Comparison of ENCODE assay signal across 14 cellular contexts in genomic region chr4:38869511-38869910, GRCh38. TPM values are rescaled to one million over a fixed set of nuclear protein-coding genes. Genes with fewer than 3 reads are reported as not detected.
DNase-seq lines count a peak whose midpoint lies in the region; ATAC-seq and TF ChIP-seq lines count a peak whose summit lies in the region.
"Had no signal": no experiment of that assay in that cellular context is flagged by ENCODE, and none has a peak within 500 bp of the region (broad histone marks: within the 10 kb centered on the region; RNA-seq: fewer than 3 reads in every experiment).

No MANE protein-coding gene starts in this region.

- no peak overlapping the region for H3K27ac Mint-ChIP-seq in WTC11

- 57 to 73% (median 67%) methylated on average over 2 of the region's 2 CpGs for WGBS in spleen, 5 donors

- CTCF ChIA-PET in BJ (lab: Yijun Ruan, JAX) = no interaction called here
- CTCF ChIA-PET in WTC11 (lab: Charles Lee) = no interaction called here

- peaks cover 4% of the 10 kb centered on the region; the same call in 1 of the 2 replicates for H3K36me3 ChIP-seq in BJ (ENCODE audit: control insufficient read depth, insufficient read depth, low read length)
- H3K36me3 ChIP-seq in spleen = peaks cover 0 to 4% (median 0%) of the 10 kb centered on the region in 6 donors
- H3K36me3 ChIP-seq: cardiac muscle cell had no signal

- peaks cover 0 to 51% (median 32%) of the 10 kb centered on the region in 6 donors for H3K4me1 ChIP-seq in spleen

- POLR2A ChIA-PET in BJ (lab: Charles Lee) (no interaction called here), WTC11 (lab: Charles Lee) (no interaction called here)

- H3K4me3 ChIP-seq in BJ (ENCODE audit: low read depth, low read length) = peak overlapping the region; percentile 90
- peak overlapping the region in 1 of 8 donors; percentile 78 for H3K4me3 ChIP-seq in spleen
- H3K4me3 ChIP-seq: cardiac muscle cell, lung had no signal

- H3K9me3 ChIP-seq in spleen = no peaks in the 10 kb centered on the region

- H3K36me3 Mint-ChIP-seq in WTC11 = no peaks in the 10 kb centered on the region; the same call in 1 of the 2 replicates

- intact Hi-C loops in spleen (cut with DNase I; ENCODE audit: low total_unique reads) = no loop called here

- H3K27me3 ChIP-seq in BJ (ENCODE audit: control insufficient read depth, insufficient read depth, low read length) (no peaks in the 10 kb centered on the region), spleen (replicated peaks in 1 of 7) (peaks cover 0 to 9% (median 0%) of the 10 kb centered on the region in 7 donors)
- H3K27me3 ChIP-seq: cardiac muscle cell had no signal

- H3K27me3 Mint-ChIP-seq in WTC11 (ENCODE audit: low read depth) = no peaks in the 10 kb centered on the region

- TF ChIP-seq CTCF in BJ (IDR thresholded peaks at IDR 0.05; ENCODE audit: insufficient read depth, low read depth, low read length) (no peak), spleen (IDR thresholded peaks at IDR 0.05 in 8 of 11, conservative IDR thresholded peaks at IDR 0.05 in 3 of 11) (no peak), WTC11 (IDR thresholded peaks at IDR 0.05) (no peak)

- H3K9me3 Mint-ChIP-seq in WTC11 = no peaks in the 10 kb centered on the region

- no peak overlapping the region for H3K4me3 Mint-ChIP-seq in WTC11

- DNase-seq in BJ (ENCODE audit: low read depth) (no peak), amniotic stem cell (lab: John Stamatoyannopoulos, UW) (peak; percentile 4), hepatic stellate cell (ENCODE audit: low spot score) (peak; percentile 65), spleen (no peak), DMS153 treated with DMSO at 0.1 percent for 48 hours (lab: John Stamatoyannopoulos, UW; ENCODE audit: unreplicated experiment) (no peak), Ammon's horn (ENCODE audit: low spot score) (no peak), WTC11 (ENCODE audit: low spot score) (no peak)
- DNase-seq: activated T-cell treated with anti-CD3 and anti-CD28 coated beads for 4 hours, DMS79, NCI-H345 had no signal

- TF ChIP-seq POLR2A in spleen (IDR thresholded peaks at IDR 0.05) = no peak

- ATAC-seq in GM21737 (IDR thresholded peaks at IDR 0.05; ENCODE audit: unreplicated experiment) (no peak), WTC11 (no peak)

- H3K4me1 Mint-ChIP-seq in WTC11 = peaks cover 23% of the 10 kb centered on the region

- peak overlapping the region in 7 of 8 donors; percentile 45 to 93 (median 85) for H3K27ac ChIP-seq in spleen
- H3K27ac ChIP-seq: VCaP had no signal

TF ChIP-seq in WTC11, 78 proteins besides CTCF, POLR2A, EP300 and RAD21:
- no peak for TF ChIP-seq IRF1 (CRISPR knock-in tag; IDR thresholded peaks at IDR 0.05)
- TF ChIP-seq TEAD1 (CRISPR knock-in tag; IDR thresholded peaks at IDR 0.05) = no peak
- no peak for TF ChIP-seq SMAD4 (CRISPR knock-in tag; IDR thresholded peaks at IDR 0.05)
- TF ChIP-seq ERG (CRISPR knock-in tag; IDR thresholded peaks at IDR 0.05) = no peak

RNA-seq across cellular contexts. Expression of gene FAM114A1, which starts 1.9 kb away (rescaled TPM):
- polyA plus RNA-seq in BJ (2011; rRNA removed) (184 and 222 TPM in 2 replicates), spleen (1 to 10 TPM; 3.9 to 8.7 (median 4.5) TPM)
- 217 and 336 TPM in 2 replicates for polyA minus RNA-seq in BJ (2011; rRNA and poly(A)+ RNA removed)
- total RNA-seq in spleen (10 to 100 TPM; 16.2 to 50.2 (median 26.7) TPM), WTC11 (2021) (13.8 to 17.6 TPM (median 15.7 TPM) in 3 replicates)

RNA-seq across cellular contexts. Expression of gene TLR6, which starts 12.9 kb away (rescaled TPM):
- polyA plus RNA-seq in BJ (2011; rRNA removed) (0.27 and 0.70 TPM in 2 replicates), spleen (10 to 100 TPM in 2 of 3 donors, 1 to 10 TPM in 1; 5.5 to 10.7 (median 10.3) TPM)
- polyA minus RNA-seq in BJ (2011; rRNA and poly(A)+ RNA removed) = 0.77 and 1.00 TPM in 2 replicates
- total RNA-seq in spleen (10 to 100 TPM; 23.2 to 55.1 (median 37.5) TPM), WTC11 (2021) (0.11 to 0.25 TPM (median 0.11 TPM) in 3 replicates)
- polyA plus RNA-seq: cardiac muscle cell had no signal

Comparison
In these comparisons a context has a peak if more than half of its experiments do, and no peak if none do; other contexts are left out.
1. DNase-seq: peak in amniotic stem cell (single experiment) and hepatic stellate cell (single experiment); none in BJ (single experiment), spleen (single experiment), DMS153 treated with DMSO at 0.1 percent for 48 hours (single experiment), Ammon's horn (single experiment) and WTC11 (single experiment).
2. RNA of gene TLR6, which starts 12.9 kb away (total RNA-seq): 23.2 to 55.1 TPM in spleen; 0.11 to 0.25 TPM in WTC11; every median in the first group is over 10 times any median in the second.